ENCODE assay signal across 8 cellular contexts in the genomic region with DNA sequence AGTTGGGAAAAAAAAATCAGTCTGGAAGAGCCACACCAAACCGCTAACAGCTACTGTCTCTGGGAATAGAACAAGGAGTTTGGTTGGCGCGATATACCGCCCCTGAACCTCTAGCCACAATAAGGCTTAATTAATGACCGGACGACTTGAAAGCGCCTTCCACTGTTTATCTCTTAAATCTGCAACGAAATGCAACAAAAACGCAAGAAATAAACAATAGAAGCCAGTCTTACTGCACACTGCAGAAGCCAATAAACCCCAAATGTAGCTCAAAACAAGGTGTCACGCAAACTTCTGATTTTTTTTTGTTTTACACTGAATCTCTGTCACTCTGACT. TPM values are rescaled to one million over a fixed set of nuclear protein-coding genes. Genes with fewer than 3 reads are reported as not detected.
DNase-seq lines count a peak whose midpoint lies in the region; ATAC-seq, FAIRE-seq and TF ChIP-seq lines count a peak whose summit lies in the region.

No MANE protein-coding gene starts in this region.

- peaks cover 6% of the 10 kb centered on the region for H3K4me1 ChIP-seq in A673 (ENCODE audit: insufficient read depth, low read length, poor library complexity, severe bottlenecking)
- H3K4me1 ChIP-seq in astrocyte (ENCODE audit: insufficient read depth, low read length): peaks cover 13% of the 10 kb centered on the region
- H3K4me1 ChIP-seq in thymus (ENCODE audit: control insufficient read depth, insufficient read depth, low read length): peaks cover 4% of the 10 kb centered on the region

- BruUV-seq in A673 (replicated peaks; lab: Mats Ljungman, UMichigan): no TSS peak

- TF ChIP-seq POLR2A in GM12891 (IDR thresholded peaks at IDR 0.05; ENCODE audit: low read depth, low read length): no peak

- DNase-seq in A673 (ENCODE audit: low spot score): no peak
- no peak for DNase-seq in HFF-Myc (ENCODE audit: extremely low read depth, low read depth)
- no peak for DNase-seq in astrocyte (ENCODE audit: low read depth)
- DNase-seq in GM12891 (ENCODE audit: insufficient read length, low spot score): no peak
- DNase-seq in NCI-H524 treated with DMSO at 0.1 percent for 48 hours (lab: John Stamatoyannopoulos, UW): no peak

- peak overlapping the region; percentile 84 for H3K4me2 ChIP-seq in astrocyte (ENCODE audit: low read length)

- no peaks in the 10 kb centered on the region for H3K9me3 ChIP-seq in A673 (ENCODE audit: low read depth, low read length, poor library complexity, severe bottlenecking)
- no peaks in the 10 kb centered on the region for H3K9me3 ChIP-seq in astrocyte (ENCODE audit: insufficient read depth, low read depth, low read length)
- H3K9me3 ChIP-seq in thymus (ENCODE audit: control insufficient read depth): no peaks in the 10 kb centered on the region

- H2AFZ ChIP-seq in astrocyte (ENCODE audit: low read depth, low read length): no peak overlapping the region

- H3K4me3 ChIP-seq in A673 (ENCODE audit: low read depth, low read length, poor library complexity, severe bottlenecking): peak overlapping the region; percentile 48
- H3K4me3 ChIP-seq in HFF-Myc (replicated peaks; ENCODE audit: low read depth, low read length): peak overlapping the region; percentile 22
- H3K4me3 ChIP-seq in astrocyte (ENCODE audit: insufficient read depth, low read depth, low read length): peak overlapping the region; percentile 15
- peak overlapping the region; percentile 71 for H3K4me3 ChIP-seq in thymus (ENCODE audit: low read length)

- CTCF ChIA-PET in A673 (lab: Charles Lee): interaction anchor here (1.0 kb wide), 1 partner anchor 11 kb away, joined by 3 read pairs; the partner anchor contains the start of gene BTBD19

- peaks cover 3% of the 10 kb centered on the region for H3K9me3 Mint-ChIP-seq in astrocyte (ENCODE audit: unreplicated experiment)

- ATAC-seq in GM18502 (IDR thresholded peaks at IDR 0.05; ENCODE audit: poor library complexity, unreplicated experiment): no peak

- H3K79me2 ChIP-seq in astrocyte (ENCODE audit: insufficient read depth, low read length): no peaks in the 10 kb centered on the region

- peaks cover 2% of the 10 kb centered on the region for H3K27me3 Mint-ChIP-seq in astrocyte (ENCODE audit: low read depth, unreplicated experiment)

- no peaks in the 10 kb centered on the region for H3K36me3 ChIP-seq in A673 (ENCODE audit: insufficient read depth, low read length, poor library complexity, severe bottlenecking)
- H3K36me3 ChIP-seq in astrocyte (ENCODE audit: insufficient read depth, low read length): peaks cover 14% of the 10 kb centered on the region
- H3K36me3 ChIP-seq in thymus (ENCODE audit: control insufficient read depth, insufficient read depth): no peaks in the 10 kb centered on the region

- no peak for TF ChIP-seq CTCF in A673 (conservative IDR thresholded peaks at IDR 0.05; ENCODE audit: low read depth, low read length)
- no peak for TF ChIP-seq CTCF in HFF-Myc (IDR thresholded peaks at IDR 0.05; ENCODE audit: low read depth, low read length, missing control alignments)
- TF ChIP-seq CTCF in astrocyte (IDR thresholded peaks at IDR 0.05; ENCODE audit: insufficient read depth, low read depth, low read length): no peak

- peak overlapping the region; percentile 20 for H3K9ac ChIP-seq in astrocyte (ENCODE audit: low read length)

- H4K20me1 ChIP-seq in astrocyte (ENCODE audit: insufficient read depth, low read length): no peaks in the 10 kb centered on the region

- peaks cover 14% of the 10 kb centered on the region for H3K36me3 Mint-ChIP-seq in astrocyte (ENCODE audit: low read depth, unreplicated experiment)

- 2% methylated on average over 10 of the region's 10 CpGs for WGBS in thymus

- intact Hi-C loops in A673 (cut with micrococcal nuclease; ENCODE audit: unreplicated experiment): loop anchor here (2.0 kb wide), 1 partner anchor 88 kb away; the partner anchor contains the start of gene RNU5D-1

- POLR2A ChIA-PET in A673 (lab: Charles Lee; ENCODE audit: low non-redundant PET): interaction anchor here (0.6 to 2.3 kb wide), 14 partner anchors 8 to 802 kb away, joined by 3 to 18 read pairs (median 5); partner anchors contain the start of genes BTBD19, DYNLT4, PLK3 and PTCH2

- H3K4me1 Mint-ChIP-seq in astrocyte (ENCODE audit: low read depth, unreplicated experiment): peaks cover 17% of the 10 kb centered on the region

- H3K27me3 ChIP-seq in A673 (replicated peaks; ENCODE audit: insufficient read depth, low read depth, low read length, poor library complexity): no peaks in the 10 kb centered on the region
- H3K27me3 ChIP-seq in astrocyte (ENCODE audit: insufficient read depth, low read length): no peaks in the 10 kb centered on the region
- no peaks in the 10 kb centered on the region for H3K27me3 ChIP-seq in layer of hippocampus (ENCODE audit: control insufficient read depth, insufficient read depth, low read length)
- no peaks in the 10 kb centered on the region for H3K27me3 ChIP-seq in thymus (ENCODE audit: control insufficient read depth, insufficient read depth)

- H3K27ac ChIP-seq in A673 (ENCODE audit: low read depth, low read length, poor library complexity, severe bottlenecking) (peak overlapping the region; percentile 98), astrocyte (ENCODE audit: low read depth, low read length) (no peak overlapping the region), layer of hippocampus (ENCODE audit: low read depth, low read length) (peak overlapping the region; percentile 95), thymus (ENCODE audit: low read depth) (peak overlapping the region; percentile 96)

- H3K27ac Mint-ChIP-seq in astrocyte (ENCODE audit: unreplicated experiment): peak overlapping the region; percentile 99

- FAIRE-seq in astrocyte (lab: Jason Lieb, UNC) (peak; percentile 41), GM12891 (lab: Jason Lieb, UNC) (no peak)

- peak overlapping the region; percentile 16 for H3K4me3 Mint-ChIP-seq in astrocyte (ENCODE audit: unreplicated experiment)

TF ChIP-seq in GM12891, 5 proteins besides CTCF, POLR2A, EP300 and RAD21:
- TF ChIP-seq POLR2AphosphoS5 (IDR thresholded peaks at IDR 0.05; ENCODE audit: low read depth, low read length) (no peak), POU2F2 (IDR thresholded peaks at IDR 0.05; ENCODE audit: low read depth, low read length) (no peak), TAF1 (IDR thresholded peaks at IDR 0.05; ENCODE audit: low read depth, low read length) (no peak), PAX5 (IDR thresholded peaks at IDR 0.05; ENCODE audit: insufficient read depth, low read length, severe bottlenecking) (no peak)

RNA-seq across cellular contexts. Expression of gene BTBD19, which starts 10.9 kb away (rescaled TPM):
- total RNA-seq in A673 (2021): 10.3 and 12.6 TPM in 2 replicates
- 30.3 and 30.6 TPM in 2 replicates for total RNA-seq in astrocyte
- 3.8 TPM for polyA plus RNA-seq in thymus
- 1.6 TPM for polyA plus RNA-seq in GM12891 (2012; ENCODE audit: low read depth, missing spikeins)

RNA-seq across cellular contexts. Expression of gene DYNLT4, which starts 12.1 kb away (rescaled TPM):
- total RNA-seq in A673 (2021) (0.44 and 0.54 TPM in 2 replicates), astrocyte (0.50 and 0.53 TPM in 2 replicates)
- 0.09 TPM for polyA plus RNA-seq in thymus
- 0.17 TPM for polyA plus RNA-seq in GM12891 (2012; ENCODE audit: low read depth, missing spikeins)

RNA-seq across cellular contexts. Expression of gene PLK3, which starts 19.0 kb away (rescaled TPM):
- 10.8 and 15.6 TPM in 2 replicates for total RNA-seq in A673 (2021)
- 62.0 and 66.4 TPM in 2 replicates for total RNA-seq in astrocyte
- polyA plus RNA-seq in thymus: 32.9 TPM
- polyA plus RNA-seq in GM12891 (2012; ENCODE audit: low read depth, missing spikeins): 16.7 TPM

RNA-seq across cellular contexts. Expression of gene PTCH2, which starts 23.8 kb away (rescaled TPM):
- total RNA-seq in A673 (2021) (2.3 and 3.2 TPM in 2 replicates), astrocyte (0.65 and 0.89 TPM in 2 replicates)
- 0.91 TPM for polyA plus RNA-seq in thymus
- 0.06 TPM for polyA plus RNA-seq in GM12891 (2012; ENCODE audit: low read depth, missing spikeins)

RNA-seq across cellular contexts. Expression of gene BEST4, which starts 31.3 kb away (rescaled TPM):
- total RNA-seq in A673 (2021) (not detected in 2 replicates), astrocyte (0.26 TPM in 1 of 2 replicates, not detected in the other)
- 1.3 TPM for polyA plus RNA-seq in thymus
- polyA plus RNA-seq in GM12891 (2012; ENCODE audit: low read depth, missing spikeins): 1.7 TPM

Comparison
In these comparisons a context has a peak if more than half of its experiments do, and no peak if none do; other contexts are left out.
1. H3K4me3 ChIP-seq: peak in every context shown above with its lines; median percentile 71 in thymus; 48 in A673; 22 in HFF-Myc; 15 in astrocyte.